In genomic region chr3:72340476-72341379, GRCh38 we compare ENCODE assay signal across 1 cellular context.
TF ChIP-seq lines count a peak whose summit lies in the region.

No MANE protein-coding gene starts in this region.

TF ChIP-seq in GM23338, 12 proteins besides CTCF, POLR2A, EP300 and RAD21 (continued from another document):
- TF ChIP-seq ZNF462 (CRISPR knock-in tag; IDR thresholded peaks at IDR 0.05) (no peak), STAT1 (IDR thresholded peaks at IDR 0.05; ENCODE audit: unreplicated experiment) (no peak), EZH2 (IDR thresholded peaks at IDR 0.05; ENCODE audit: low read depth, unreplicated experiment) (no peak), ZNF331 (CRISPR knock-in tag; IDR thresholded peaks at IDR 0.05; ENCODE audit: low read depth) (no peak), CREB1 (CRISPR knock-in tag; IDR thresholded peaks at IDR 0.05; ENCODE audit: low read depth) (no peak), JUNB (IDR thresholded peaks at IDR 0.05; ENCODE audit: unreplicated experiment) (no peak)
- TF ChIP-seq, protein P1, sequence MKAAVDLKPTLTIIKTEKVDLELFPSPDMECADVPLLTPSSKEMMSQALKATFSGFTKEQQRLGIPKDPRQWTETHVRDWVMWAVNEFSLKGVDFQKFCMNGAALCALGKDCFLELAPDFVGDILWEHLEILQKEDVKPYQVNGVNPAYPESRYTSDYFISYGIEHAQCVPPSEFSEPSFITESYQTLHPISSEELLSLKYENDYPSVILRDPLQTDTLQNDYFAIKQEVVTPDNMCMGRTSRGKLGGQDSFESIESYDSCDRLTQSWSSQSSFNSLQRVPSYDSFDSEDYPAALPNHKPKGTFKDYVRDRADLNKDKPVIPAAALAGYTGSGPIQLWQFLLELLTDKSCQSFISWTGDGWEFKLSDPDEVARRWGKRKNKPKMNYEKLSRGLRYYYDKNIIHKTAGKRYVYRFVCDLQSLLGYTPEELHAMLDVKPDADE (IDR thresholded peaks at IDR 0.05) = no peak
